8 cellular contexts compared by ENCODE assay signal in genomic region chr2:98634406-98635092, GRCh38. TPM values are rescaled to one million over a fixed set of nuclear protein-coding genes. Genes with fewer than 3 reads are reported as not detected.
DNase-seq lines count a peak whose midpoint lies in the region; ATAC-seq and TF ChIP-seq lines count a peak whose summit lies in the region.

No MANE protein-coding gene starts in this region.

- peak overlapping the region; percentile 15 for H3K27ac ChIP-seq in CD4-positive, CD25-positive, alpha-beta regulatory T cell (ENCODE audit: insufficient read depth, low read length, poor library complexity, severe bottlenecking)
- H3K27ac ChIP-seq in uterus (no peak overlapping the region), aorta (ENCODE audit: low read depth in 1 of 2, low read length in 2 of 2) (no peak overlapping the region)

- H3K4me3 ChIP-seq in CD4-positive, CD25-positive, alpha-beta regulatory T cell (ENCODE audit: low read depth, low read length) = no peak overlapping the region
- H3K4me3 ChIP-seq in uterus (no peak overlapping the region), aorta (ENCODE audit: low read length in 2 of 2) (no peak overlapping the region)

- peaks cover 21 to 32% (median 28%) of the 10 kb centered on the region in 4 donors for H3K4me1 Mint-ChIP-seq in CD4-positive, CD25-positive, alpha-beta regulatory T cell
- H3K4me1 Mint-ChIP-seq in activated T-helper 1 cell treated with anti-CD3 and anti-CD28 coated beads, Interleukin-12 subunit alpha, Interleukin-12 subunit beta, Interleukin-2, Interleukin-4 antibody, amounts not matched to agents 30 ng/mL and 10 ng/mL and 1 ng/mL, durations not matched to agents 14 hours and 24 hours and 36 hours (ENCODE audit: low read depth) = peaks cover 40% of the 10 kb centered on the region

- H3K4me3 Mint-ChIP-seq in CD4-positive, CD25-positive, alpha-beta regulatory T cell = peak overlapping the region in 1 of 4 donors; percentile 26
- peak overlapping the region; percentile 30 for H3K4me3 Mint-ChIP-seq in activated T-helper 1 cell treated with anti-CD3 and anti-CD28 coated beads, Interleukin-12 subunit alpha, Interleukin-12 subunit beta, Interleukin-2, Interleukin-4 antibody, amounts not matched to agents 30 ng/mL and 10 ng/mL and 1 ng/mL, durations not matched to agents 14 hours and 24 hours and 36 hours

- H3K27me3 ChIP-seq in CD4-positive, CD25-positive, alpha-beta regulatory T cell (ENCODE audit: control insufficient read depth, insufficient read depth, low read length) = no peaks in the 10 kb centered on the region
- H3K27me3 ChIP-seq in uterus = no peaks in the 10 kb centered on the region
- H3K27me3 ChIP-seq in aorta (ENCODE audit: control insufficient read depth in 1 of 2, insufficient read depth in 2 of 2, low read length in 1 of 2) = no peaks in the 10 kb centered on the region

- no peak for ATAC-seq in CD4-positive, CD25-positive, alpha-beta regulatory T cell (ENCODE audit: low read depth in 2 of 2)
- ATAC-seq in HG03460 (IDR thresholded peaks at IDR 0.05; ENCODE audit: unreplicated experiment) (no peak), aorta (ENCODE audit: low FRiP score) (no peak)

- H3K27me3 Mint-ChIP-seq in CD4-positive, CD25-positive, alpha-beta regulatory T cell = no peaks in the 10 kb centered on the region
- H3K27me3 Mint-ChIP-seq in activated T-helper 1 cell treated with anti-CD3 and anti-CD28 coated beads, Interleukin-12 subunit alpha, Interleukin-12 subunit beta, Interleukin-2, Interleukin-4 antibody, amounts not matched to agents 30 ng/mL and 10 ng/mL and 1 ng/mL, durations not matched to agents 14 hours and 24 hours and 36 hours (ENCODE audit: insufficient read depth) = no peaks in the 10 kb centered on the region

- peak overlapping the region; percentile 74 to 83 (median 76) for H3K27ac Mint-ChIP-seq in CD4-positive, CD25-positive, alpha-beta regulatory T cell
- peak overlapping the region; percentile 70 for H3K27ac Mint-ChIP-seq in activated T-helper 1 cell treated with anti-CD3 and anti-CD28 coated beads, Interleukin-12 subunit alpha, Interleukin-12 subunit beta, Interleukin-2, Interleukin-4 antibody, amounts not matched to agents 30 ng/mL and 10 ng/mL and 1 ng/mL, durations not matched to agents 14 hours and 24 hours and 36 hours

- H3K36me3 ChIP-seq in CD4-positive, CD25-positive, alpha-beta regulatory T cell (ENCODE audit: control insufficient read depth, insufficient read depth, low read length) = peaks cover 64% of the 10 kb centered on the region
- no peaks in the 10 kb centered on the region for H3K36me3 ChIP-seq in uterus
- H3K36me3 ChIP-seq in aorta (ENCODE audit: control insufficient read depth in 1 of 2, insufficient read depth in 2 of 2, low read length in 1 of 2) = peaks cover 4 to 6% of the 10 kb centered on the region in 2 donors

- intact Hi-C loops in activated T-helper 1 cell treated with anti-CD3 and anti-CD28 coated beads, Interleukin-12 subunit alpha, Interleukin-12 subunit beta, Interleukin-2, Interleukin-4 antibody, amounts not matched to agents 30 ng/mL and 10 ng/mL and 1 ng/mL, durations not matched to agents 14 hours and 24 hours and 36 hours (cut with micrococcal nuclease) = loop anchor here (1.0 kb wide), 1 partner anchor 203 kb away; no protein-coding TSS in a partner anchor
- intact Hi-C loops in posterior cingulate gyrus (cut with DNase I) (no loop called here), uterus (cut with DNase I; ENCODE audit: low total_unique reads) (no loop called here), aorta (cut with DNase I) (no loop called here)

- H3K9me3 Mint-ChIP-seq in CD4-positive, CD25-positive, alpha-beta regulatory T cell = peaks cover 0 to 2% (median 0%) of the 10 kb centered on the region in 7 donors
- H3K9me3 Mint-ChIP-seq in activated T-helper 1 cell treated with anti-CD3 and anti-CD28 coated beads, Interleukin-12 subunit alpha, Interleukin-12 subunit beta, Interleukin-2, Interleukin-4 antibody, amounts not matched to agents 30 ng/mL and 10 ng/mL and 1 ng/mL, durations not matched to agents 14 hours and 24 hours and 36 hours = no peaks in the 10 kb centered on the region

- peak in 2 of 3 donors; percentile 9 to 52 for DNase-seq in CD4-positive, CD25-positive, alpha-beta regulatory T cell
- DNase-seq in activated T-helper 1 cell treated with anti-CD3 and anti-CD28 coated beads, Interleukin-12 subunit alpha, Interleukin-12 subunit beta, Interleukin-2, Interleukin-4 antibody, amounts not matched to agents 30 ng/mL and 10 ng/mL and 1 ng/mL, durations not matched to agents 14 hours and 24 hours and 36 hours (ENCODE audit: low spot score) = peak; percentile 26
- DNase-seq in lung microvascular endothelial cell (ENCODE audit: low read depth in 2 of 2) (peak; percentile 7 to 46), posterior cingulate gyrus (no peak), uterus (no peak), aorta (no peak)

- TF ChIP-seq CTCF in LNCAP (IDR thresholded peaks at IDR 0.05) (peak; percentile 44), uterus (IDR thresholded peaks at IDR 0.05) (no peak)

- TF ChIP-seq POLR2A in uterus (IDR thresholded peaks at IDR 0.05) = no peak

- peaks cover 42% of the 10 kb centered on the region for H3K36me3 Mint-ChIP-seq in CD4-positive, CD25-positive, alpha-beta regulatory T cell
- peaks cover 32% of the 10 kb centered on the region for H3K36me3 Mint-ChIP-seq in activated T-helper 1 cell treated with anti-CD3 and anti-CD28 coated beads, Interleukin-12 subunit alpha, Interleukin-12 subunit beta, Interleukin-2, Interleukin-4 antibody, amounts not matched to agents 30 ng/mL and 10 ng/mL and 1 ng/mL, durations not matched to agents 14 hours and 24 hours and 36 hours (ENCODE audit: low read depth)

- H3K9me3 ChIP-seq in CD4-positive, CD25-positive, alpha-beta regulatory T cell (ENCODE audit: control insufficient read depth in 2 of 2, low read length in 2 of 2) = no peaks in the 10 kb centered on the region
- H3K9me3 ChIP-seq in uterus (no peaks in the 10 kb centered on the region), aorta (ENCODE audit: control insufficient read depth, low read length) (no peaks in the 10 kb centered on the region)

- H3K4me1 ChIP-seq in CD4-positive, CD25-positive, alpha-beta regulatory T cell (ENCODE audit: control insufficient read depth, insufficient read depth, low read length, poor library complexity, severe bottlenecking) = peaks cover 11% of the 10 kb centered on the region
- H3K4me1 ChIP-seq in uterus = no peaks in the 10 kb centered on the region
- H3K4me1 ChIP-seq in aorta (ENCODE audit: control insufficient read depth in 1 of 2, insufficient read depth in 2 of 2, low read length in 2 of 2) = no peaks in the 10 kb centered on the region

- WGBS in aorta, 2 donors = 74% methylated on average over 9 of the region's 9 CpGs

RNA-seq across cellular contexts. Expression of gene UNC50, which starts 26.2 kb away (rescaled TPM):
- total RNA-seq in CD4-positive, CD25-positive, alpha-beta regulatory T cell = 17.8 TPM
- 10 to 100 TPM; 44.9 to 58.6 (median 48.4) TPM for polyA plus RNA-seq in CD4-positive, CD25-positive, alpha-beta regulatory T cell
- 41.4 and 43.0 TPM in 2 replicates for total RNA-seq in activated T-helper 1 cell treated with anti-CD3 and anti-CD28 coated beads, Interleukin-12 subunit alpha, Interleukin-12 subunit beta, Interleukin-2, Interleukin-4 antibody, amounts not matched to agents 30 ng/mL and 10 ng/mL and 1 ng/mL, durations not matched to agents 14 hours and 24 hours and 36 hours
- total RNA-seq in lung microvascular endothelial cell (30.7 and 44.8 TPM in 2 replicates), uterus (10 to 100 TPM; 12.0 to 57.9 (median 33.9) TPM), aorta (10 to 100 TPM; 33.7 to 39.6 TPM)
- polyA plus RNA-seq in aorta = 10 to 100 TPM; 39.7 to 62.5 TPM

RNA-seq across cellular contexts. Expression of gene COA5, which starts 26.2 kb away (rescaled TPM):
- 20.4 TPM for total RNA-seq in CD4-positive, CD25-positive, alpha-beta regulatory T cell
- 10 to 100 TPM; 32.6 to 40.7 (median 38.6) TPM for polyA plus RNA-seq in CD4-positive, CD25-positive, alpha-beta regulatory T cell
- total RNA-seq in activated T-helper 1 cell treated with anti-CD3 and anti-CD28 coated beads, Interleukin-12 subunit alpha, Interleukin-12 subunit beta, Interleukin-2, Interleukin-4 antibody, amounts not matched to agents 30 ng/mL and 10 ng/mL and 1 ng/mL, durations not matched to agents 14 hours and 24 hours and 36 hours = 20.3 and 21.2 TPM in 2 replicates
- total RNA-seq in lung microvascular endothelial cell = 17.4 and 24.8 TPM in 2 replicates
- total RNA-seq in uterus = 10 to 100 TPM in 3 of 4 donors, 1 to 10 TPM in 1; 9.5 to 76.5 (median 34.4) TPM
- 10 to 100 TPM; 18.1 to 31.1 TPM for total RNA-seq in aorta
- polyA plus RNA-seq in aorta = 10 to 100 TPM; 43.5 to 60.3 TPM

Comparison
In these comparisons a context has a peak if more than half of its experiments do, and no peak if none do; other contexts are left out.
1. DNase-seq: peak in CD4-positive, CD25-positive, alpha-beta regulatory T cell (2 of 3), activated T-helper 1 cell treated with anti-CD3 and anti-CD28 coated beads, Interleukin-12 subunit alpha, Interleukin-12 subunit beta, Interleukin-2, Interleukin-4 antibody, amounts not matched to agents 30 ng/mL and 10 ng/mL and 1 ng/mL, durations not matched to agents 14 hours and 24 hours and 36 hours (single experiment) and lung microvascular endothelial cell (2 of 2); none in posterior cingulate gyrus (0 of 10), uterus (0 of 2) and aorta (0 of 2).